ENCODE assay signal across 8 cellular contexts in genomic region chr1:923131-923990, GRCh38. TPM values are rescaled to one million over a fixed set of nuclear protein-coding genes. Genes with fewer than 3 reads are reported as not detected.
A peak's percentile ranks its signal among the peaks of the same experiment; 100 is the strongest.
DNase-seq lines count a peak whose midpoint lies in the region; ATAC-seq and TF ChIP-seq lines count a peak whose summit lies in the region.

Gene SAMD11, plus strand, starts transcription at chr1:923923. Its CDS starts 509 bp downstream, at chr1:924432.

- H3K27ac ChIP-seq in AG04450 (ENCODE audit: low read depth, low read length) (no peak within 1 kb of the TSS), PC-3 (ENCODE audit: low read length) (no peak within 1 kb of the TSS), gastroesophageal sphincter (peak within 1 kb of the TSS in 3 of 4 donors; percentile 44 to 70 (median 65)), suprapubic skin (no peak within 1 kb of the TSS)

- H3K4me3 ChIP-seq in AG04450 (ENCODE audit: low read depth, low read length): peak within 1 kb of the TSS; percentile 50
- peak within 1 kb of the TSS; percentile 30 for H3K4me3 ChIP-seq in HFF-Myc (replicated peaks; ENCODE audit: low read depth, low read length)
- peak within 1 kb of the TSS; percentile 57 for H3K4me3 ChIP-seq in PC-3 (ENCODE audit: low read length)
- peak within 1 kb of the TSS; percentile 29 to 64 for H3K4me3 ChIP-seq in gastroesophageal sphincter
- H3K4me3 ChIP-seq in neuron (ENCODE audit: low read length): peak within 1 kb of the TSS; percentile 38
- peak within 1 kb of the TSS; percentile 61 for H3K4me3 ChIP-seq in suprapubic skin

- BruUV-seq in PC-3 (replicated peaks; lab: Mats Ljungman, UMichigan): no TSS peak

- H3K79me2 ChIP-seq in PC-3 (ENCODE audit: low read length): no peaks in the 10 kb centered on the region

- H3K9me3 ChIP-seq in AG04450 (ENCODE audit: control insufficient read depth, insufficient read depth, low read length) (no peaks in the 10 kb centered on the region; the same call in 1 of the 2 replicates), PC-3 (ENCODE audit: low read length) (no peaks in the 10 kb centered on the region), gastroesophageal sphincter (no peaks in the 10 kb centered on the region), neuron (ENCODE audit: low read length) (no peaks in the 10 kb centered on the region), suprapubic skin (no peaks in the 10 kb centered on the region)

- peak within 1 kb of the TSS; percentile 85 for H3K4me2 ChIP-seq in PC-3 (ENCODE audit: low read length)

- H2AFZ ChIP-seq in PC-3 (ENCODE audit: low read length) (peak within 1 kb of the TSS; percentile 61), neuron (ENCODE audit: low read depth, low read length) (peak within 1 kb of the TSS; percentile 58)

- POLR2A ChIA-PET in AG04450 (lab: Yijun Ruan, JAX): interaction anchor here (1.1 kb wide), 1 partner anchor 19 kb away, joined by 8 read pairs; no protein-coding TSS in a partner anchor
- POLR2A ChIA-PET in PC-3 (lab: Charles Lee; ENCODE audit: unreplicated experiment): no interaction called here

- TF ChIP-seq EP300 in gastroesophageal sphincter (IDR thresholded peaks at IDR 0.05): no peak
- no peak for TF ChIP-seq EP300 in suprapubic skin (IDR thresholded peaks at IDR 0.05)

- TF ChIP-seq POLR2A in gastroesophageal sphincter (IDR thresholded peaks at IDR 0.05) (no peak), suprapubic skin (IDR thresholded peaks at IDR 0.05) (no peak)

- ATAC-seq in PC-3 (peak; percentile 40), gastroesophageal sphincter (peak; percentile 70), HG03520 (IDR thresholded peaks at IDR 0.05; ENCODE audit: unreplicated experiment) (no peak)

- H4K20me1 ChIP-seq in PC-3 (ENCODE audit: low read length): no peaks in the 10 kb centered on the region

- no peaks in the 10 kb centered on the region for H3K36me3 ChIP-seq in PC-3 (ENCODE audit: low read depth, low read length)
- no peaks in the 10 kb centered on the region for H3K36me3 ChIP-seq in gastroesophageal sphincter
- H3K36me3 ChIP-seq in neuron (ENCODE audit: insufficient read depth, low read length): no peaks in the 10 kb centered on the region
- H3K36me3 ChIP-seq in suprapubic skin: no peaks in the 10 kb centered on the region

- H3K9ac ChIP-seq in PC-3 (ENCODE audit: low read length): no peak within 1 kb of the TSS

- intact Hi-C loops in PC-3 (cut with micrococcal nuclease): no loop called here

- CTCF ChIA-PET in AG04450 (lab: Charles Lee): interaction anchor here (0.7 kb wide), 1 partner anchor 13 kb away, joined by 3 read pairs; no protein-coding TSS in a partner anchor
- CTCF ChIA-PET in PC-3 (lab: Charles Lee): no interaction called here

- H3K27me3 ChIP-seq in AG04450 (ENCODE audit: control insufficient read depth, insufficient read depth, low read length): peaks cover 7% of the 10 kb centered on the region
- peaks cover 81% of the 10 kb centered on the region for H3K27me3 ChIP-seq in PC-3 (ENCODE audit: low read length)
- peaks cover 96% of the 10 kb centered on the region for H3K27me3 ChIP-seq in gastroesophageal sphincter
- peaks cover 84% of the 10 kb centered on the region for H3K27me3 ChIP-seq in neuron (ENCODE audit: insufficient read depth, low read length)
- H3K27me3 ChIP-seq in suprapubic skin: peaks cover 98% of the 10 kb centered on the region

- no peak for TF ChIP-seq CTCF in AG04450 (IDR thresholded peaks at IDR 0.05; ENCODE audit: low read depth, low read length)
- no peak for TF ChIP-seq CTCF in HFF-Myc (IDR thresholded peaks at IDR 0.05; ENCODE audit: low read depth, low read length, missing control alignments)
- TF ChIP-seq CTCF in PC-3 (conservative IDR thresholded peaks at IDR 0.05; ENCODE audit: low read depth, low read length): no peak
- TF ChIP-seq CTCF in gastroesophageal sphincter (IDR thresholded peaks at IDR 0.05): no peak
- TF ChIP-seq CTCF in suprapubic skin (IDR thresholded peaks at IDR 0.05): no peak

- no peaks in the 10 kb centered on the region for H3F3A ChIP-seq in PC-3 (ENCODE audit: low read length, unreplicated experiment)

- H3K4me1 ChIP-seq in PC-3 (ENCODE audit: insufficient read depth, low read length): peaks cover 10% of the 10 kb centered on the region
- H3K4me1 ChIP-seq in gastroesophageal sphincter: peaks cover 0 to 74% (median 33%) of the 10 kb centered on the region in 3 donors
- peaks cover 49% of the 10 kb centered on the region for H3K4me1 ChIP-seq in neuron (ENCODE audit: insufficient read depth, low read length)
- peaks cover 58% of the 10 kb centered on the region for H3K4me1 ChIP-seq in suprapubic skin

- peak; percentile 32 for DNase-seq in AG04450 (ENCODE audit: low read depth, low spot score)
- no peak for DNase-seq in HFF-Myc (ENCODE audit: extremely low read depth, low read depth)
- peak; percentile 81 for DNase-seq in PC-3
- DNase-seq in activated gamma-delta T cell treated with Interleukin-2 at 50 U/mL for 16 hours: peak; percentile 55
- no peak for DNase-seq in suprapubic skin (ENCODE audit: low spot score in 2 of 2)

- no peaks in the 10 kb centered on the region for H3K9me2 ChIP-seq in PC-3 (replicated peaks; ENCODE audit: low read length)

- WGBS in gastroesophageal sphincter (ENCODE audit: low coverage in 1 of 2), 2 donors: 9 to 39% methylated on average over 4 to 6 of the region's 72 CpGs
- 16% methylated on average over 10 of the region's 72 CpGs for WGBS in suprapubic skin

RNA-seq across cellular contexts. Expression of gene SAMD11, which starts in this region (rescaled TPM):
- polyA plus RNA-seq in AG04450 (2011; rRNA removed): 1.6 and 2.1 TPM in 2 replicates
- polyA minus RNA-seq in AG04450 (2011; rRNA and poly(A)+ RNA removed): 1.3 and 1.5 TPM in 2 replicates
- total RNA-seq in PC-3 (2014; rRNA removed) (2.7 and 5.8 TPM in 2 replicates), gastroesophageal sphincter (10 to 100 TPM; 14.2 to 21.2 (median 17.4) TPM), suprapubic skin (1 to 10 TPM in 2 of 4 donors, under 1 TPM in 1, not detected in 1; 0.85 to 2.0 (median 1.5) TPM)

Comparison
In these comparisons a context has a peak if more than half of its experiments do, and no peak if none do; other contexts are left out.
1. DNase-seq: peak in AG04450 (single experiment), PC-3 (single experiment) and activated gamma-delta T cell treated with Interleukin-2 at 50 U/mL for 16 hours (single experiment); none in HFF-Myc (single experiment) and suprapubic skin (0 of 2).
2. H3K27ac ChIP-seq: peak in gastroesophageal sphincter (3 of 4); none in AG04450 (single experiment), PC-3 (single experiment) and suprapubic skin (single experiment).
3. Peak in every context shown above with its lines, with median percentiles within 50 percentile points of each other: H3K4me3 ChIP-seq.